ENCODE assay signal across 18 cellular contexts in genomic region chr16:11721781-11722467, GRCh38. TPM values are rescaled to one million over a fixed set of nuclear protein-coding genes. Genes with fewer than 3 reads are reported as not detected.
DNase-seq lines count a peak whose midpoint lies in the region; ATAC-seq and TF ChIP-seq lines count a peak whose summit lies in the region.
"Had no signal": no experiment of that assay in that cellular context is flagged by ENCODE, and none has a peak within 500 bp of the region (broad histone marks: within the 10 kb centered on the region; RNA-seq: fewer than 3 reads in every experiment).

No MANE protein-coding gene starts in this region.

- no peaks in the 10 kb centered on the region for H3K9me3 Mint-ChIP-seq in activated T-cell treated with anti-CD3 and anti-CD28 coated beads, Interleukin-2, amount 50 U/mL, for 72 hours
- no peaks in the 10 kb centered on the region for H3K9me3 Mint-ChIP-seq in activated T-cell treated with anti-CD3 and anti-CD28 coated beads, Interleukin-2, amount 50 U/mL, for 4 hours
- H3K9me3 Mint-ChIP-seq: activated B cell treated with CpG ODN at 0.5 μM for 24 hours; effector memory CD8-positive, alpha-beta T cell had no signal

- no peaks in the 10 kb centered on the region for H3K27me3 Mint-ChIP-seq in activated T-cell treated with anti-CD3 and anti-CD28 coated beads, Interleukin-2, amount 50 U/mL, for 72 hours (ENCODE audit: low read depth)
- no peaks in the 10 kb centered on the region for H3K27me3 Mint-ChIP-seq in activated T-cell treated with anti-CD3 and anti-CD28 coated beads, Interleukin-2, amount 50 U/mL, for 4 hours (ENCODE audit: low read depth)
- H3K27me3 Mint-ChIP-seq: activated B cell treated with CpG ODN at 0.5 μM for 24 hours; effector memory CD8-positive, alpha-beta T cell had no signal

- no peak for TF ChIP-seq EP300 in SK-N-SH (IDR thresholded peaks at IDR 0.05; ENCODE audit: borderline replicate concordance in 1 of 2, low read depth in 1 of 2, low read length in 1 of 2)

- H3K36me3 Mint-ChIP-seq in activated T-cell treated with anti-CD3 and anti-CD28 coated beads, Interleukin-2, amount 50 U/mL, for 72 hours (ENCODE audit: insufficient read depth in 2 of 2) = peaks cover 3 to 17% of the 10 kb centered on the region in 2 donors
- peaks cover 29% of the 10 kb centered on the region for H3K36me3 Mint-ChIP-seq in activated T-cell treated with anti-CD3 and anti-CD28 coated beads, Interleukin-2, amount 50 U/mL, for 4 hours (ENCODE audit: insufficient read depth)

- TF ChIP-seq RAD21 in SK-N-SH (IDR thresholded peaks at IDR 0.05; ENCODE audit: low read length) = no peak

- H3K4me2 ChIP-seq in Karpas-422 (ENCODE audit: low read depth, low read length, poor library complexity, severe bottlenecking) = peak overlapping the region; percentile 33
- no peak overlapping the region for H3K4me2 ChIP-seq in SK-N-SH

- WGBS in SK-N-SH (ENCODE audit: low lambda C conversion rate) = 95% methylated on average over 4 of the region's 4 CpGs

- no peak for TF ChIP-seq POLR2A in gastrocnemius medialis (IDR thresholded peaks at IDR 0.05)

- in situ Hi-C loops in gastrocnemius medialis (cut with MboI; ENCODE audit: low sequenced_read_pairs in 4 of 4) = loop anchor here in 2 of 4 donors (5.0 to 25.0 kb wide), 2 partner anchors 325 to 760 kb away; no protein-coding TSS in a partner anchor

- POLR2A ChIA-PET in SK-N-SH (lab: Yijun Ruan, JAX) = no interaction called here

- H3K27me3 ChIP-seq in Karpas-422 (ENCODE audit: low read length) (no peaks in the 10 kb centered on the region), gastrocnemius medialis (no peaks in the 10 kb centered on the region), SK-N-SH (ENCODE audit: insufficient read depth) (no peaks in the 10 kb centered on the region)

- H3F3A ChIP-seq in SK-N-SH (replicated peaks; ENCODE audit: insufficient read depth) = no peaks in the 10 kb centered on the region

- peak overlapping the region; percentile 45 for H3K27ac ChIP-seq in Karpas-422 (ENCODE audit: low read length)
- H3K27ac ChIP-seq in gastrocnemius medialis = peak overlapping the region; percentile 7 to 57 (median 16)
- no peak overlapping the region for H3K27ac ChIP-seq in SK-N-SH (ENCODE audit: low read depth in 2 of 2, low read length in 1 of 2)
- H3K27ac ChIP-seq: HL-60 had no signal

- peaks cover 29% of the 10 kb centered on the region for H3K36me3 ChIP-seq in Karpas-422 (ENCODE audit: insufficient read depth, low read length)
- H3K36me3 ChIP-seq in gastrocnemius medialis = peaks cover 0 to 60% of the 10 kb centered on the region in 2 donors
- H3K36me3 ChIP-seq in SK-N-SH (replicated peaks in 1 of 2; ENCODE audit: control insufficient read depth in 1 of 2, insufficient read depth in 2 of 2, low read length in 1 of 2) = peaks cover 27 to 73% of the 10 kb centered on the region in 2 experiments

- H3K9me3 ChIP-seq in Karpas-422 (ENCODE audit: low read length) (no peaks in the 10 kb centered on the region), gastrocnemius medialis (no peaks in the 10 kb centered on the region), SK-N-SH (no peaks in the 10 kb centered on the region)
- H3K9me3 ChIP-seq: Caco-2 had no signal

- H3K4me1 Mint-ChIP-seq in activated T-cell treated with anti-CD3 and anti-CD28 coated beads, Interleukin-2, amount 50 U/mL, for 72 hours (ENCODE audit: low read depth) = no peaks in the 10 kb centered on the region
- H3K4me1 Mint-ChIP-seq in activated T-cell treated with anti-CD3 and anti-CD28 coated beads, Interleukin-2, amount 50 U/mL, for 4 hours (ENCODE audit: low read depth) = peaks cover 14% of the 10 kb centered on the region

- H3K4me3 ChIP-seq in Karpas-422 (ENCODE audit: low read length) = no peak overlapping the region
- H3K4me3 ChIP-seq in gastrocnemius medialis = no peak overlapping the region
- no peak overlapping the region for H3K4me3 ChIP-seq in SK-N-SH (ENCODE audit: low read depth in 2 of 2, low read length in 1 of 2)

- CTCF ChIA-PET in SK-N-SH (lab: Yijun Ruan, JAX) = interaction anchor here (1.3 to 4.7 kb wide), 2 partner anchors 7 to 326 kb away, joined by 7 to 29 read pairs; no protein-coding TSS in a partner anchor

- H3K79me2 ChIP-seq in Karpas-422 (ENCODE audit: low read length) (peaks cover 25% of the 10 kb centered on the region), SK-N-SH (ENCODE audit: insufficient read depth) (peaks cover 31% of the 10 kb centered on the region)

- no peak overlapping the region for H3K4me3 Mint-ChIP-seq in activated T-cell treated with anti-CD3 and anti-CD28 coated beads, Interleukin-2, amount 50 U/mL, for 72 hours
- no peak overlapping the region for H3K4me3 Mint-ChIP-seq in activated T-cell treated with anti-CD3 and anti-CD28 coated beads, Interleukin-2, amount 50 U/mL, for 4 hours
- H3K4me3 Mint-ChIP-seq: activated B cell treated with CpG ODN at 0.5 μM for 24 hours; effector memory CD8-positive, alpha-beta T cell had no signal

- H3K9ac ChIP-seq in Karpas-422 (ENCODE audit: low read length) (no peak overlapping the region), SK-N-SH (no peak overlapping the region)

- ATAC-seq in activated T-cell treated with anti-CD3 and anti-CD28 coated beads, Interleukin-2, amount 50 U/mL, for 72 hours (replicated peaks in 1 of 2) = no peak
- ATAC-seq in activated T-cell treated with anti-CD3 and anti-CD28 coated beads, Interleukin-2, amount 50 U/mL, for 4 hours = no peak
- ATAC-seq in left colon = peak; percentile 70
- no peak for ATAC-seq in gastrocnemius medialis
- no peak for ATAC-seq in GM21390 (IDR thresholded peaks at IDR 0.05; ENCODE audit: unreplicated experiment)
- ATAC-seq: effector memory CD8-positive, alpha-beta T cell had no signal

- H3K9me2 ChIP-seq in Karpas-422 (replicated peaks; ENCODE audit: insufficient read depth, low read length) (no peaks in the 10 kb centered on the region), SK-N-SH (no peaks in the 10 kb centered on the region)

- peak overlapping the region; percentile 23 for H3K27ac Mint-ChIP-seq in activated T-cell treated with anti-CD3 and anti-CD28 coated beads, Interleukin-2, amount 50 U/mL, for 72 hours
- H3K27ac Mint-ChIP-seq: activated B cell treated with CpG ODN at 0.5 μM for 24 hours had no signal

- H3K4me1 ChIP-seq in Karpas-422 (ENCODE audit: low read length) (peaks cover 44% of the 10 kb centered on the region), gastrocnemius medialis (peaks cover 6 to 7% of the 10 kb centered on the region in 2 donors), SK-N-SH (ENCODE audit: control insufficient read depth in 1 of 2, insufficient read depth in 2 of 2, low read depth in 1 of 2, low read length in 1 of 2) (peaks cover 0 to 4% of the 10 kb centered on the region in 2 experiments; a peak in 1 of 4 replicates)
- H3K4me1 ChIP-seq: Caco-2 had no signal

- H4K20me1 ChIP-seq in Karpas-422 (ENCODE audit: insufficient read depth, low read depth, low read length) (no peaks in the 10 kb centered on the region), SK-N-SH (ENCODE audit: insufficient read depth) (no peaks in the 10 kb centered on the region)

- intact Hi-C loops in left colon (cut with DNase I, micrococcal nuclease) = no loop called here
- intact Hi-C loops in gastrocnemius medialis (cut with DNase I; ENCODE audit: low total_unique reads) = no loop called here

- DNase-seq in activated T-cell treated with anti-CD3 and anti-CD28 coated beads, Interleukin-2, amount 50 U/mL, for 72 hours = no peak
- no peak for DNase-seq in activated T-cell treated with anti-CD3 and anti-CD28 coated beads, Interleukin-2, amount 50 U/mL, for 4 hours
- DNase-seq in Karpas-422 (no peak), left colon (no peak), gastrocnemius medialis (no peak), SK-N-SH (no peak)
- no peak for DNase-seq in stimulated activated CD4-positive, alpha-beta T cell treated with anti-CD3 and anti-CD28 coated beads, Interleukin-2, amount 100 ng/mL, for 24 hours
- DNase-seq: activated B cell treated with CpG ODN at 0.5 μM for 24 hours; activated CD8-positive, alpha-beta memory T cell treated with anti-CD3 and anti-CD28 coated beads, Interleukin-2, amount 50 U/mL, for 4 hours; Caco-2; effector memory CD8-positive, alpha-beta T cell; hypothalamus; Kasumi-1; NCI-H1417 treated with DMSO at 0.1 percent for 48 hours; NK-92 treated with Interleukin-12 subunit alpha and Interleukin-12 subunit beta, amount 100 ng/mL, for 24 hours; T-helper 1 cell had no signal

- no peak overlapping the region for H2AFZ ChIP-seq in Karpas-422 (ENCODE audit: low read length)
- H2AFZ ChIP-seq in SK-N-SH (ENCODE audit: low read depth) = no peak overlapping the region

- no peak for TF ChIP-seq CTCF in gastrocnemius medialis (IDR thresholded peaks at IDR 0.05 in 4 of 5, conservative IDR thresholded peaks at IDR 0.05 in 1 of 5)
- no peak for TF ChIP-seq CTCF in SK-N-SH (IDR thresholded peaks at IDR 0.05)

TF ChIP-seq in SK-N-SH, 30 proteins besides CTCF, POLR2A, EP300 and RAD21 (continues in another document):
- TF ChIP-seq USF2 (IDR thresholded peaks at IDR 0.05; ENCODE audit: borderline replicate concordance, low read depth, low read length) = no peak
- TF ChIP-seq NRF1 (IDR thresholded peaks at IDR 0.05; ENCODE audit: low read depth, low read length) = no peak
- no peak for TF ChIP-seq ELF1 (IDR thresholded peaks at IDR 0.05)

RNA-seq across cellular contexts. Expression of gene TXNDC11, which starts 20.7 kb away (rescaled TPM):
- total RNA-seq in activated T-cell treated with anti-CD3 and anti-CD28 coated beads, Interleukin-2, amount 50 U/mL, for 72 hours = 10 to 100 TPM; 34.7 to 41.5 TPM
- total RNA-seq in activated T-cell treated with anti-CD3 and anti-CD28 coated beads, Interleukin-2, amount 50 U/mL, for 4 hours = 10 to 100 TPM; 34.3 to 39.0 (median 35.5) TPM
- 28.5 and 49.6 TPM in 2 replicates for total RNA-seq in Karpas-422 (2014; rRNA removed; shearing (Covaris generic); ENCODE audit: low replicate concordance)
- total RNA-seq in left colon (10 to 100 TPM; 67.4 TPM), gastrocnemius medialis (10 to 100 TPM; 35.2 to 64.5 (median 51.2) TPM)
- polyA plus RNA-seq in SK-N-SH (2012; rRNA removed) = 37.0 and 39.6 TPM in 2 replicates
- polyA plus RNA-seq in SK-N-SH (2012; cell fraction: cytosol; rRNA removed) = 27.5 and 32.6 TPM in 2 replicates
- 39.7 and 55.5 TPM in 2 replicates for polyA plus RNA-seq in SK-N-SH (2012; cell fraction: nucleus; rRNA removed)

RNA-seq across cellular contexts. Expression of gene SNN, which starts 53.7 kb away (rescaled TPM):
- 10 to 100 TPM; 10.4 to 11.6 TPM for total RNA-seq in activated T-cell treated with anti-CD3 and anti-CD28 coated beads, Interleukin-2, amount 50 U/mL, for 72 hours
- total RNA-seq in activated T-cell treated with anti-CD3 and anti-CD28 coated beads, Interleukin-2, amount 50 U/mL, for 4 hours = 1 to 10 TPM; 6.5 to 8.3 (median 7.6) TPM
- total RNA-seq in Karpas-422 (2014; rRNA removed; shearing (Covaris generic); ENCODE audit: low replicate concordance) = 27.4 and 34.2 TPM in 2 replicates
- total RNA-seq in left colon = 1 to 10 TPM; 2.4 to 7.6 TPM
- total RNA-seq in gastrocnemius medialis = 10 to 100 TPM; 22.5 to 94.5 (median 78.1) TPM
- 15.4 and 15.8 TPM in 2 replicates for polyA plus RNA-seq in SK-N-SH (2012; rRNA removed)
- polyA plus RNA-seq in SK-N-SH (2012; cell fraction: cytosol; rRNA removed) = 12.8 and 15.4 TPM in 2 replicates
- 7.2 and 10.5 TPM in 2 replicates for polyA plus RNA-seq in SK-N-SH (2012; cell fraction: nucleus; rRNA removed)

Comparison
In these comparisons a context has a peak if more than half of its experiments do, and no peak if none do; other contexts are left out.
1. H3K27ac ChIP-seq: peak in Karpas-422 (single experiment) and gastrocnemius medialis (4 of 4); none in SK-N-SH (0 of 2).